1 cellular context compared by ENCODE assay signal in the genomic region with DNA sequence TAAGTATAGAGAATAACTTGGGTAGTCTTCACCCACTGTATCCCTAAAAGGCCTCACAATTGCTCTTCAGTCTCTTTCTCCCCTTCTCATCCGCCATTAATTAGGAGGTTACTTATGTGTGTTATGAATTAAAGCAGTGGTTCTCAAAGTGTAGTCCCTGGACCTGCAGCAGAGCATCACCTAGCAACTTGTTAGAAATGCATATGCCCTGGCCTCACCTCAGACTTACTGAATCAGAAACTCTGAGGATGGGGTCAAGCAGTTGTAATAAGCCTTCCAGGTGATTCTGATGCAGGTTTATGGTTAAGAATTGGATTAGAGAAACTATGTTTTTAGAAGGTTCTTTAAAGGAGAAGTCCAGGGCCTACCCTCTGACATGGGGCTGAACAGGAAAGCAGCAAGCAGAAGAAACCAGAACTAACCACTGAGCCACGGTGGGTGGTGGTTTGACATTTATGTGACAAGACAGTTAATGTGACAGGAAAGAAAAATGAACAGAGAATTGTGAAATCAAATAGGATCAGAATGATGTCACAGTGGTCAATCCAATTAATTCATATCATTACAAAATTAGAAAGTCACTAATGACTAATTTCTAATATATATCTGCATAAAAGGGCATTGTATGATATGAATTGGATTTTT.
A peak's percentile ranks its signal among the peaks of the same experiment; 100 is the strongest.
TF ChIP-seq lines count a peak whose summit lies in the region.

No MANE protein-coding gene starts in this region.

TF ChIP-seq in GM12878, 131 proteins besides CTCF, POLR2A, EP300 and RAD21 (continued from another document and continues in another):
- TF ChIP-seq, protein P1, sequence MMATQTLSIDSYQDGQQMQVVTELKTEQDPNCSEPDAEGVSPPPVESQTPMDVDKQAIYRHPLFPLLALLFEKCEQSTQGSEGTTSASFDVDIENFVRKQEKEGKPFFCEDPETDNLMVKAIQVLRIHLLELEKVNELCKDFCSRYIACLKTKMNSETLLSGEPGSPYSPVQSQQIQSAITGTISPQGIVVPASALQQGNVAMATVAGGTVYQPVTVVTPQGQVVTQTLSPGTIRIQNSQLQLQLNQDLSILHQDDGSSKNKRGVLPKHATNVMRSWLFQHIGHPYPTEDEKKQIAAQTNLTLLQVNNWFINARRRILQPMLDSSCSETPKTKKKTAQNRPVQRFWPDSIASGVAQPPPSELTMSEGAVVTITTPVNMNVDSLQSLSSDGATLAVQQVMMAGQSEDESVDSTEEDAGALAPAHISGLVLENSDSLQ (IDR thresholded peaks at IDR 0.05) = peak; percentile 87
- TF ChIP-seq LARP7 (IDR thresholded peaks at IDR 0.05) (0 out of 2 replicates have a peak, but pooled peaks have one; percentile 43), CREB1 (IDR thresholded peaks at IDR 0.05; ENCODE audit: low read depth) (peak; percentile 79), SIN3A (IDR thresholded peaks at IDR 0.05; ENCODE audit: low read depth, low read length) (no peak), WRNIP1 (IDR thresholded peaks at IDR 0.05; ENCODE audit: borderline replicate concordance, low read depth, low read length) (no peak), NBN (IDR thresholded peaks at IDR 0.05) (0 out of 2 replicates have a peak, but pooled peaks have one; percentile 28), ZSCAN29 (IDR thresholded peaks at IDR 0.05) (no peak), EGR1 (IDR thresholded peaks at IDR 0.05; ENCODE audit: borderline replicate concordance in 1 of 2, low read depth in 2 of 2, low read length in 2 of 2) (no peak), HDGF (IDR thresholded peaks at IDR 0.05) (no peak), SRF (IDR thresholded peaks at IDR 0.05; ENCODE audit: low read depth in 2 of 2, low read length in 2 of 2) (no peak), ZNF217 (IDR thresholded peaks at IDR 0.05) (no peak), GATAD2B (conservative IDR thresholded peaks at IDR 0.05; ENCODE audit: low read depth) (no peak), NR2F1 (conservative IDR thresholded peaks at IDR 0.05) (0 out of 2 replicates have a peak, but pooled peaks have one; percentile 43), CEBPB (IDR thresholded peaks at IDR 0.05; ENCODE audit: borderline replicate concordance in 1 of 2, low read depth in 2 of 2, low read length in 2 of 2) (peak; percentile 43 to 55; a peak in 2 of 4 replicates), MYC (IDR thresholded peaks at IDR 0.05; ENCODE audit: insufficient read depth, insufficient read length, insufficient replicate concordance, low read length, severe bottlenecking) (no peak), FOXM1 (IDR thresholded peaks at IDR 0.05; ENCODE audit: low read depth, low read length) (peak; percentile 37; the same call in 1 of the 2 replicates), BCL11A (IDR thresholded peaks at IDR 0.05; ENCODE audit: low read depth, low read length) (peak; percentile 49; the same call in 1 of the 2 replicates), CBX5 (IDR thresholded peaks at IDR 0.05; ENCODE audit: low read depth) (peak; percentile 27; the same call in 1 of the 2 replicates), FOS (IDR thresholded peaks at IDR 0.05; ENCODE audit: borderline replicate concordance, extremely low read depth, insufficient read length) (no peak), CHD4 (IDR thresholded peaks at IDR 0.05) (no peak), SMARCA5 (IDR thresholded peaks at IDR 0.05) (0 out of 2 replicates have a peak, but pooled peaks have one; percentile 54), CBX3 (IDR thresholded peaks at IDR 0.05; ENCODE audit: borderline replicate concordance, low read depth) (no peak), MEF2B (IDR thresholded peaks at IDR 0.05; ENCODE audit: partially characterized antibody, poor library complexity, severe bottlenecking) (no peak), PML (IDR thresholded peaks at IDR 0.05; ENCODE audit: low read length) (peak; percentile 62), KDM1A (IDR thresholded peaks at IDR 0.05; ENCODE audit: borderline replicate concordance) (no peak), SPI1 (IDR thresholded peaks at IDR 0.05; ENCODE audit: borderline replicate concordance, insufficient read depth, low read depth, low read length) (peak; percentile 44; the same call in 1 of the 2 replicates), TARDBP (IDR thresholded peaks at IDR 0.05; ENCODE audit: borderline replicate concordance) (no peak; the same call in 1 of the 2 replicates), ZBED1 (IDR thresholded peaks at IDR 0.05; ENCODE audit: borderline replicate concordance) (peak; percentile 45; the same call in 1 of the 2 replicates), SIX5 (IDR thresholded peaks at IDR 0.05; ENCODE audit: low read depth, low read length, severe bottlenecking) (no peak), ATF7 (IDR thresholded peaks at IDR 0.05; ENCODE audit: low read depth) (peak; percentile 94), NRF1 (conservative IDR thresholded peaks at IDR 0.05; ENCODE audit: low read depth, low read length) (no peak), RFX5 (IDR thresholded peaks at IDR 0.05; ENCODE audit: low read depth, low read length) (no peak), BRCA1 (IDR thresholded peaks at IDR 0.05; ENCODE audit: low read depth, low read length) (no peak), CBFB (IDR thresholded peaks at IDR 0.05; ENCODE audit: low read depth) (no peak; the same call in 1 of the 2 replicates), SP1 (IDR thresholded peaks at IDR 0.05; ENCODE audit: low read depth, low read length) (no peak), NFXL1 (IDR thresholded peaks at IDR 0.05; ENCODE audit: borderline replicate concordance) (no peak), YY1 (IDR thresholded peaks at IDR 0.05; ENCODE audit: low read depth, low read length) (no peak), RELA (IDR thresholded peaks at IDR 0.05; ENCODE audit: borderline replicate concordance, partially characterized antibody) (no peak)
- TF ChIP-seq, protein P2, sequence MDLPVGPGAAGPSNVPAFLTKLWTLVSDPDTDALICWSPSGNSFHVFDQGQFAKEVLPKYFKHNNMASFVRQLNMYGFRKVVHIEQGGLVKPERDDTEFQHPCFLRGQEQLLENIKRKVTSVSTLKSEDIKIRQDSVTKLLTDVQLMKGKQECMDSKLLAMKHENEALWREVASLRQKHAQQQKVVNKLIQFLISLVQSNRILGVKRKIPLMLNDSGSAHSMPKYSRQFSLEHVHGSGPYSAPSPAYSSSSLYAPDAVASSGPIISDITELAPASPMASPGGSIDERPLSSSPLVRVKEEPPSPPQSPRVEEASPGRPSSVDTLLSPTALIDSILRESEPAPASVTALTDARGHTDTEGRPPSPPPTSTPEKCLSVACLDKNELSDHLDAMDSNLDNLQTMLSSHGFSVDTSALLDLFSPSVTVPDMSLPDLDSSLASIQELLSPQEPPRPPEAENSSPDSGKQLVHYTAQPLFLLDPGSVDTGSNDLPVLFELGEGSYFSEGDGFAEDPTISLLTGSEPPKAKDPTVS (IDR thresholded peaks at IDR 0.05; ENCODE audit: low read depth, low read length) = no peak
- TF ChIP-seq, protein P3, sequence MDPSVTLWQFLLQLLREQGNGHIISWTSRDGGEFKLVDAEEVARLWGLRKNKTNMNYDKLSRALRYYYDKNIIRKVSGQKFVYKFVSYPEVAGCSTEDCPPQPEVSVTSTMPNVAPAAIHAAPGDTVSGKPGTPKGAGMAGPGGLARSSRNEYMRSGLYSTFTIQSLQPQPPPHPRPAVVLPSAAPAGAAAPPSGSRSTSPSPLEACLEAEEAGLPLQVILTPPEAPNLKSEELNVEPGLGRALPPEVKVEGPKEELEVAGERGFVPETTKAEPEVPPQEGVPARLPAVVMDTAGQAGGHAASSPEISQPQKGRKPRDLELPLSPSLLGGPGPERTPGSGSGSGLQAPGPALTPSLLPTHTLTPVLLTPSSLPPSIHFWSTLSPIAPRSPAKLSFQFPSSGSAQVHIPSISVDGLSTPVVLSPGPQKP (IDR thresholded peaks at IDR 0.05; ENCODE audit: low read depth, low read length) = no peak
- TF ChIP-seq, protein P4, sequence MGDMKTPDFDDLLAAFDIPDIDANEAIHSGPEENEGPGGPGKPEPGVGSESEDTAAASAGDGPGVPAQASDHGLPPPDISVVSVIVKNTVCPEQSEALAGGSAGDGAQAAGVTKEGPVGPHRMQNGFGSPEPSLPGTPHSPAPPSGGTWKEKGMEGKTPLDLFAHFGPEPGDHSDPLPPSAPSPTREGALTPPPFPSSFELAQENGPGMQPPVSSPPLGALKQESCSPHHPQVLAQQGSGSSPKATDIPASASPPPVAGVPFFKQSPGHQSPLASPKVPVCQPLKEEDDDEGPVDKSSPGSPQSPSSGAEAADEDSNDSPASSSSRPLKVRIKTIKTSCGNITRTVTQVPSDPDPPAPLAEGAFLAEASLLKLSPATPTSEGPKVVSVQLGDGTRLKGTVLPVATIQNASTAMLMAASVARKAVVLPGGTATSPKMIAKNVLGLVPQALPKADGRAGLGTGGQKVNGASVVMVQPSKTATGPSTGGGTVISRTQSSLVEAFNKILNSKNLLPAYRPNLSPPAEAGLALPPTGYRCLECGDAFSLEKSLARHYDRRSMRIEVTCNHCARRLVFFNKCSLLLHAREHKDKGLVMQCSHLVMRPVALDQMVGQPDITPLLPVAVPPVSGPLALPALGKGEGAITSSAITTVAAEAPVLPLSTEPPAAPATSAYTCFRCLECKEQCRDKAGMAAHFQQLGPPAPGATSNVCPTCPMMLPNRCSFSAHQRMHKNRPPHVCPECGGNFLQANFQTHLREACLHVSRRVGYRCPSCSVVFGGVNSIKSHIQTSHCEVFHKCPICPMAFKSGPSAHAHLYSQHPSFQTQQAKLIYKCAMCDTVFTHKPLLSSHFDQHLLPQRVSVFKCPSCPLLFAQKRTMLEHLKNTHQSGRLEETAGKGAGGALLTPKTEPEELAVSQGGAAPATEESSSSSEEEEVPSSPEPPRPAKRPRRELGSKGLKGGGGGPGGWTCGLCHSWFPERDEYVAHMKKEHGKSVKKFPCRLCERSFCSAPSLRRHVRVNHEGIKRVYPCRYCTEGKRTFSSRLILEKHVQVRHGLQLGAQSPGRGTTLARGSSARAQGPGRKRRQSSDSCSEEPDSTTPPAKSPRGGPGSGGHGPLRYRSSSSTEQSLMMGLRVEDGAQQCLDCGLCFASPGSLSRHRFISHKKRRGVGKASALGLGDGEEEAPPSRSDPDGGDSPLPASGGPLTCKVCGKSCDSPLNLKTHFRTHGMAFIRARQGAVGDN (IDR thresholded peaks at IDR 0.05) = peak; percentile 92
- TF ChIP-seq, protein P5, sequence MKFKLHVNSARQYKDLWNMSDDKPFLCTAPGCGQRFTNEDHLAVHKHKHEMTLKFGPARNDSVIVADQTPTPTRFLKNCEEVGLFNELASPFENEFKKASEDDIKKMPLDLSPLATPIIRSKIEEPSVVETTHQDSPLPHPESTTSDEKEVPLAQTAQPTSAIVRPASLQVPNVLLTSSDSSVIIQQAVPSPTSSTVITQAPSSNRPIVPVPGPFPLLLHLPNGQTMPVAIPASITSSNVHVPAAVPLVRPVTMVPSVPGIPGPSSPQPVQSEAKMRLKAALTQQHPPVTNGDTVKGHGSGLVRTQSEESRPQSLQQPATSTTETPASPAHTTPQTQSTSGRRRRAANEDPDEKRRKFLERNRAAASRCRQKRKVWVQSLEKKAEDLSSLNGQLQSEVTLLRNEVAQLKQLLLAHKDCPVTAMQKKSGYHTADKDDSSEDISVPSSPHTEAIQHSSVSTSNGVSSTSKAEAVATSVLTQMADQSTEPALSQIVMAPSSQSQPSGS (IDR thresholded peaks at IDR 0.05; ENCODE audit: low read length) = peak; percentile 60
- TF ChIP-seq, protein P6, sequence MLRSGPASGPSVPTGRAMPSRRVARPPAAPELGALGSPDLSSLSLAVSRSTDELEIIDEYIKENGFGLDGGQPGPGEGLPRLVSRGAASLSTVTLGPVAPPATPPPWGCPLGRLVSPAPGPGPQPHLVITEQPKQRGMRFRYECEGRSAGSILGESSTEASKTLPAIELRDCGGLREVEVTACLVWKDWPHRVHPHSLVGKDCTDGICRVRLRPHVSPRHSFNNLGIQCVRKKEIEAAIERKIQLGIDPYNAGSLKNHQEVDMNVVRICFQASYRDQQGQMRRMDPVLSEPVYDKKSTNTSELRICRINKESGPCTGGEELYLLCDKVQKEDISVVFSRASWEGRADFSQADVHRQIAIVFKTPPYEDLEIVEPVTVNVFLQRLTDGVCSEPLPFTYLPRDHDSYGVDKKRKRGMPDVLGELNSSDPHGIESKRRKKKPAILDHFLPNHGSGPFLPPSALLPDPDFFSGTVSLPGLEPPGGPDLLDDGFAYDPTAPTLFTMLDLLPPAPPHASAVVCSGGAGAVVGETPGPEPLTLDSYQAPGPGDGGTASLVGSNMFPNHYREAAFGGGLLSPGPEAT (IDR thresholded peaks at IDR 0.05; ENCODE audit: low read depth) = no peak
- TF ChIP-seq, protein P7, sequence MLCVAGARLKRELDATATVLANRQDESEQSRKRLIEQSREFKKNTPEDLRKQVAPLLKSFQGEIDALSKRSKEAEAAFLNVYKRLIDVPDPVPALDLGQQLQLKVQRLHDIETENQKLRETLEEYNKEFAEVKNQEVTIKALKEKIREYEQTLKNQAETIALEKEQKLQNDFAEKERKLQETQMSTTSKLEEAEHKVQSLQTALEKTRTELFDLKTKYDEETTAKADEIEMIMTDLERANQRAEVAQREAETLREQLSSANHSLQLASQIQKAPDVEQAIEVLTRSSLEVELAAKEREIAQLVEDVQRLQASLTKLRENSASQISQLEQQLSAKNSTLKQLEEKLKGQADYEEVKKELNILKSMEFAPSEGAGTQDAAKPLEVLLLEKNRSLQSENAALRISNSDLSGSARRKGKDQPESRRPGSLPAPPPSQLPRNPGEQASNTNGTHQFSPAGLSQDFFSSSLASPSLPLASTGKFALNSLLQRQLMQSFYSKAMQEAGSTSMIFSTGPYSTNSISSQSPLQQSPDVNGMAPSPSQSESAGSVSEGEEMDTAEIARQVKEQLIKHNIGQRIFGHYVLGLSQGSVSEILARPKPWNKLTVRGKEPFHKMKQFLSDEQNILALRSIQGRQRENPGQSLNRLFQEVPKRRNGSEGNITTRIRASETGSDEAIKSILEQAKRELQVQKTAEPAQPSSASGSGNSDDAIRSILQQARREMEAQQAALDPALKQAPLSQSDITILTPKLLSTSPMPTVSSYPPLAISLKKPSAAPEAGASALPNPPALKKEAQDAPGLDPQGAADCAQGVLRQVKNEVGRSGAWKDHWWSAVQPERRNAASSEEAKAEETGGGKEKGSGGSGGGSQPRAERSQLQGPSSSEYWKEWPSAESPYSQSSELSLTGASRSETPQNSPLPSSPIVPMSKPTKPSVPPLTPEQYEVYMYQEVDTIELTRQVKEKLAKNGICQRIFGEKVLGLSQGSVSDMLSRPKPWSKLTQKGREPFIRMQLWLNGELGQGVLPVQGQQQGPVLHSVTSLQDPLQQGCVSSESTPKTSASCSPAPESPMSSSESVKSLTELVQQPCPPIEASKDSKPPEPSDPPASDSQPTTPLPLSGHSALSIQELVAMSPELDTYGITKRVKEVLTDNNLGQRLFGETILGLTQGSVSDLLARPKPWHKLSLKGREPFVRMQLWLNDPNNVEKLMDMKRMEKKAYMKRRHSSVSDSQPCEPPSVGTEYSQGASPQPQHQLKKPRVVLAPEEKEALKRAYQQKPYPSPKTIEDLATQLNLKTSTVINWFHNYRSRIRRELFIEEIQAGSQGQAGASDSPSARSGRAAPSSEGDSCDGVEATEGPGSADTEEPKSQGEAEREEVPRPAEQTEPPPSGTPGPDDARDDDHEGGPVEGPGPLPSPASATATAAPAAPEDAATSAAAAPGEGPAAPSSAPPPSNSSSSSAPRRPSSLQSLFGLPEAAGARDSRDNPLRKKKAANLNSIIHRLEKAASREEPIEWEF (IDR thresholded peaks at IDR 0.05; ENCODE audit: insufficient replicate concordance, low read depth, low read length) = no peak
- TF ChIP-seq, protein P8, sequence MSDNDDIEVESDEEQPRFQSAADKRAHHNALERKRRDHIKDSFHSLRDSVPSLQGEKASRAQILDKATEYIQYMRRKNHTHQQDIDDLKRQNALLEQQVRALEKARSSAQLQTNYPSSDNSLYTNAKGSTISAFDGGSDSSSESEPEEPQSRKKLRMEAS (IDR thresholded peaks at IDR 0.05; ENCODE audit: low read depth, low read length) = no peak
